In the genomic region with DNA sequence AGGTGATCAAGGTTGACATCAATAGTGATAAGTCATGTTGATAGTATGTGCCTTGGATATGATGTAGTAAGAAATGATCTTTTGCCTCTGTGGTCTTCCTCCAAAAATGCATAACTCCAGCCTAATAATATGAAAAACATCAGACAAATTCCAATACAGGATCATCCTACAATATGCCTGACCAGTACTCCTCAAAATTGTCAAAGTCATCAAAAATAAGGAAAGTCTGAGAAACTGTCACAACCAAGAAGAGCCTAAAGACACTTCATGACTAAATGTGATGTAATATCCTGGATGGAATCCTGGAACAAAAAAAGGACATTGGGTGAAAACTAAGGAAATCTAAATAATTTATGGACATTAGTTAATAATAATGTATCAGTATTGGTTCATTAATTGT, we compare ENCODE assay signal across 7 cellular contexts.
"Had no signal": no experiment of that assay in that cellular context is flagged by ENCODE, and none has a peak within 500 bp of the region (broad histone marks: within the 10 kb centered on the region; RNA-seq: fewer than 3 reads in every experiment).

No MANE protein-coding gene starts in this region.

- ATAC-seq: GM12878 had no signal

- DNase-seq: GDM1, GF-D8 had no signal

- FAIRE-seq: GM12878, GM12891, GM12892, GM18507, GM19239 had no signal

- H3K4me3 ChIP-seq: GM12878 had no signal
